In genomic region chr17:33696102-33696501, GRCh38 we compare ENCODE assay signal across 1 cellular context.
TF ChIP-seq lines count a peak whose summit lies in the region.

No MANE protein-coding gene starts in this region.

TF ChIP-seq in K562, 482 proteins besides CTCF, POLR2A, EP300 and RAD21 (continued from another document):
- TF ChIP-seq THAP12 (CRISPR knock-in tag; IDR thresholded peaks at IDR 0.05) = no peak
- TF ChIP-seq ZNF551 (CRISPR knock-in tag; IDR thresholded peaks at IDR 0.05) = no peak
- TF ChIP-seq CBX8 (IDR thresholded peaks at IDR 0.05; ENCODE audit: borderline replicate concordance, extremely low read depth, low read depth, low read length, poor library complexity, severe bottlenecking) = no peak
- no peak for TF ChIP-seq SMARCE1 (IDR thresholded peaks at IDR 0.05)
- no peak for TF ChIP-seq NKRF (IDR thresholded peaks at IDR 0.05; ENCODE audit: borderline replicate concordance)
- peak; percentile 39; the same call in 1 of the 2 replicates for TF ChIP-seq CBFA2T3 (IDR thresholded peaks at IDR 0.05)
- TF ChIP-seq TAL1 (IDR thresholded peaks at IDR 0.05) = peak; percentile 48; the same call in 1 of the 2 replicates
